1 cellular context compared by ENCODE assay signal in genomic region chr5:26386532-26386931, GRCh38.
TF ChIP-seq lines count a peak whose summit lies in the region.

No MANE protein-coding gene starts in this region.

TF ChIP-seq in K562, 482 proteins besides CTCF, POLR2A, EP300 and RAD21:
- TF ChIP-seq ZBTB40 (IDR thresholded peaks at IDR 0.05) (no peak), ZBTB40 (CRISPR knock-in tag; IDR thresholded peaks at IDR 0.05) (no peak), BRD4 (IDR thresholded peaks at IDR 0.05) (no peak), ZNF282 (CRISPR knock-in tag; IDR thresholded peaks at IDR 0.05) (no peak), XRCC3 (IDR thresholded peaks at IDR 0.05) (no peak), CSDE1 (IDR thresholded peaks at IDR 0.05) (no peak), CEBPB (tag; IDR thresholded peaks at IDR 0.05) (peak; percentile 64), ZNF280A (IDR thresholded peaks at IDR 0.05; ENCODE audit: low read depth, partially characterized antibody) (no peak), NFYB (IDR thresholded peaks at IDR 0.05; ENCODE audit: extremely low read depth, insufficient read length) (no peak), SMARCA4 (IDR thresholded peaks at IDR 0.05) (no peak), TBP (optimal IDR thresholded peaks at IDR 0.05; ENCODE audit: low read depth, low read length) (no peak), TARDBP (IDR thresholded peaks at IDR 0.05) (no peak), SMARCC2 (IDR thresholded peaks at IDR 0.05; ENCODE audit: low read depth) (no peak), CEBPG (CRISPR knock-in tag; IDR thresholded peaks at IDR 0.05) (no peak), CEBPG (tag; conservative IDR thresholded peaks at IDR 0.05 in 1 of 2, IDR thresholded peaks at IDR 0.05 in 1 of 2) (peak in 1 of 2 experiments; percentile 79; a peak in 2 of 4 replicates)
